ENCODE assay signal across 10 cellular contexts in genomic region chr20:20362774-20363435, GRCh38. TPM values are rescaled to one million over a fixed set of nuclear protein-coding genes. Genes with fewer than 3 reads are reported as not detected.
DNase-seq lines count a peak whose midpoint lies in the region; ATAC-seq lines count a peak whose summit lies in the region.
"Had no signal": no experiment of that assay in that cellular context is flagged by ENCODE, and none has a peak within 500 bp of the region (broad histone marks: within the 10 kb centered on the region; RNA-seq: fewer than 3 reads in every experiment).

No MANE protein-coding gene starts in this region.

- peaks cover 3% of the 10 kb centered on the region for H3K36me3 Mint-ChIP-seq in effector memory CD8-positive, alpha-beta T cell (ENCODE audit: insufficient read depth)

- ATAC-seq in effector memory CD8-positive, alpha-beta T cell (replicated peaks), result no peak
- no peak for ATAC-seq in stimulated activated naive CD8-positive, alpha-beta T cell treated with anti-CD3 and anti-CD28 coated beads, Interleukin-15, amount 100 ng/mL, for 72 hours
- ATAC-seq: heart right ventricle had no signal

- no peak overlapping the region for H3K27ac Mint-ChIP-seq in effector memory CD8-positive, alpha-beta T cell
- no peak overlapping the region for H3K27ac Mint-ChIP-seq in stimulated activated naive CD8-positive, alpha-beta T cell treated with anti-CD3 and anti-CD28 coated beads, Interleukin-15, amount 100 ng/mL, for 72 hours

- peaks cover 23 to 40% of the 10 kb centered on the region in 2 donors for H3K4me1 Mint-ChIP-seq in effector memory CD8-positive, alpha-beta T cell (ENCODE audit: low read depth in 2 of 2)
- peaks cover 56% of the 10 kb centered on the region for H3K4me1 Mint-ChIP-seq in stimulated activated naive CD8-positive, alpha-beta T cell treated with anti-CD3 and anti-CD28 coated beads, Interleukin-15, amount 100 ng/mL, for 72 hours

- intact Hi-C loops in cardiac septum (cut with DNase I), result no loop called here

- H3K27me3 Mint-ChIP-seq in effector memory CD8-positive, alpha-beta T cell, result peaks cover 65 to 85% of the 10 kb centered on the region in 2 donors
- H3K27me3 Mint-ChIP-seq in stimulated activated naive CD8-positive, alpha-beta T cell treated with anti-CD3 and anti-CD28 coated beads, Interleukin-15, amount 100 ng/mL, for 72 hours, result peaks cover 87% of the 10 kb centered on the region

- peak overlapping the region; percentile 9 to 21 for H3K4me3 Mint-ChIP-seq in effector memory CD8-positive, alpha-beta T cell
- peak overlapping the region; percentile 28 to 36 for H3K4me3 Mint-ChIP-seq in stimulated activated naive CD8-positive, alpha-beta T cell treated with anti-CD3 and anti-CD28 coated beads, Interleukin-15, amount 100 ng/mL, for 72 hours

- H3K9me3 Mint-ChIP-seq in effector memory CD8-positive, alpha-beta T cell, result no peaks in the 10 kb centered on the region
- no peaks in the 10 kb centered on the region for H3K9me3 Mint-ChIP-seq in stimulated activated naive CD8-positive, alpha-beta T cell treated with anti-CD3 and anti-CD28 coated beads, Interleukin-15, amount 100 ng/mL, for 72 hours

- DNase-seq in activated T-cell treated with anti-CD3 and anti-CD28 coated beads, Interleukin-2, amount 50 U/mL, for 48 hours, result peak; percentile 28 to 32
- no peak for DNase-seq in activated T-cell treated with anti-CD3 and anti-CD28 coated beads, Interleukin-2, amount 50 U/mL, for 1 hour
- peak; percentile 88 for DNase-seq in NCI-H2227 (lab: John Stamatoyannopoulos, UW; ENCODE audit: unreplicated experiment)
- DNase-seq in effector memory CD8-positive, alpha-beta T cell, result no peak
- DNase-seq in stimulated activated naive CD8-positive, alpha-beta T cell treated with anti-CD3 and anti-CD28 coated beads, Interleukin-15, amount 100 ng/mL, for 72 hours, result no peak
- no peak for DNase-seq in HCEC 1CT
- DNase-seq in stimulated activated CD4-positive, alpha-beta T cell treated with anti-CD3 and anti-CD28 coated beads, Interleukin-1b, Interleukin-23, amount 100 ng/mL, for 48 hours, result no peak
- no peak for DNase-seq in cardiac septum (ENCODE audit: low spot score)
- DNase-seq: central memory CD4-positive, alpha-beta T cell; heart right ventricle had no signal

RNA-seq across cellular contexts. Expression of gene INSM1, which starts 5.0 kb away (rescaled TPM):
- not detected for total RNA-seq in cardiac septum

Comparison
In these comparisons a context has a peak if more than half of its experiments do, and no peak if none do; other contexts are left out.
1. DNase-seq: peak in activated T-cell treated with anti-CD3 and anti-CD28 coated beads, Interleukin-2, amount 50 U/mL, for 48 hours (2 of 2) and NCI-H2227 (single experiment); none in activated T-cell treated with anti-CD3 and anti-CD28 coated beads, Interleukin-2, amount 50 U/mL, for 1 hour (single experiment), effector memory CD8-positive, alpha-beta T cell (0 of 3), stimulated activated naive CD8-positive, alpha-beta T cell treated with anti-CD3 and anti-CD28 coated beads, Interleukin-15, amount 100 ng/mL, for 72 hours (0 of 2), HCEC 1CT (single experiment), stimulated activated CD4-positive, alpha-beta T cell treated with anti-CD3 and anti-CD28 coated beads, Interleukin-1b, Interleukin-23, amount 100 ng/mL, for 48 hours (single experiment) and cardiac septum (single experiment).